16 cellular contexts compared by ENCODE assay signal in genomic region chr14:75984674-75985073, GRCh38. TPM values are rescaled to one million over a fixed set of nuclear protein-coding genes. Genes with fewer than 3 reads are reported as not detected.
DNase-seq lines count a peak whose midpoint lies in the region; ATAC-seq, FAIRE-seq and TF ChIP-seq lines count a peak whose summit lies in the region.
"Had no signal": no experiment of that assay in that cellular context is flagged by ENCODE, and none has a peak within 500 bp of the region (broad histone marks: within the 10 kb centered on the region; RNA-seq: fewer than 3 reads in every experiment).

No MANE protein-coding gene starts in this region.

- no peaks in the 10 kb centered on the region for H3K27me3 Mint-ChIP-seq in activated naive CD4-positive, alpha-beta T cell treated with anti-CD3 and anti-CD28 coated beads, Interleukin-2, amount 50 U/mL, for 24 hours
- H3K27me3 Mint-ChIP-seq: central memory CD8-positive, alpha-beta T cell had no signal

- no peaks in the 10 kb centered on the region for H3K27me3 ChIP-seq in PC-3 (ENCODE audit: low read length)
- peaks cover 0 to 11% of the 10 kb centered on the region in 2 experiments; a peak in 1 of 5 replicates for H3K27me3 ChIP-seq in HepG2 (ENCODE audit: control insufficient read depth in 1 of 2, insufficient read depth in 2 of 2, low read length in 2 of 2)
- H3K27me3 ChIP-seq in thoracic aorta (replicated peaks; ENCODE audit: insufficient read depth), result no peaks in the 10 kb centered on the region
- H3K27me3 ChIP-seq: suprapubic skin had no signal

- peak overlapping the region; percentile 33 for H3K27ac Mint-ChIP-seq in activated naive CD4-positive, alpha-beta T cell treated with anti-CD3 and anti-CD28 coated beads, Interleukin-2, amount 50 U/mL, for 24 hours

- H3F3A ChIP-seq in PC-3 (ENCODE audit: low read length, unreplicated experiment), result no peaks in the 10 kb centered on the region

- DNase-seq in activated naive CD4-positive, alpha-beta T cell treated with Interleukin-2 at 50 U/mL for 16 hours, result no peak
- DNase-seq in PC-3, result peak; percentile 23
- DNase-seq in HepG2 (ENCODE audit: low spot score), result peak; percentile 67
- DNase-seq in thoracic aorta (ENCODE audit: low spot score), result no peak
- no peak for DNase-seq in HEK293T (ENCODE audit: extremely low spot score)
- DNase-seq in A172 (ENCODE audit: low spot score), result no peak
- DNase-seq in stimulated activated CD4-positive, alpha-beta T cell treated with anti-CD3 and anti-CD28 coated beads, Interleukin-15, amount 100 ng/mL, for 24 hours, result no peak
- DNase-seq: activated naive CD4-positive, alpha-beta T cell treated with anti-CD3 and anti-CD28 coated beads, Interleukin-2, amount 50 U/mL, for 16 hours; NK-92 treated with Interleukin-12 subunit alpha and Interleukin-12 subunit beta, amount 100 ng/mL, for 24 hours; SHP77 treated with DMSO at 0.1 percent for 48 hours; stimulated activated CD4-positive, alpha-beta T cell treated with anti-CD3 and anti-CD28 coated beads, Interleukin-12 subunit alpha, Interleukin-12 subunit beta, amount 100 ng/mL, for 4 hours had no signal

- POLR2A ChIA-PET in PC-3 (lab: Charles Lee; ENCODE audit: unreplicated experiment) (no interaction called here), HepG2 (lab: Yijun Ruan, JAX) (no interaction called here), HEK293T (lab: Yijun Ruan, JAX) (interaction anchor here (1.3 kb wide), 1 partner anchor 154 kb away, joined by 3 read pairs; no protein-coding TSS in a partner anchor)

- no peak overlapping the region for H3K27ac ChIP-seq in PC-3 (ENCODE audit: low read length)
- no peak overlapping the region for H3K27ac ChIP-seq in HepG2 (ENCODE audit: extremely low read length, insufficient read depth, low read length)
- peak overlapping the region; percentile 92 to 99 for H3K27ac ChIP-seq in thoracic aorta
- H3K27ac ChIP-seq: neutrophil had no signal

- TF ChIP-seq CTCF in PC-3 (conservative IDR thresholded peaks at IDR 0.05; ENCODE audit: low read depth, low read length) (no peak), HepG2 (CRISPR knock-in tag; IDR thresholded peaks at IDR 0.05) (no peak), thoracic aorta (IDR thresholded peaks at IDR 0.05) (no peak)

- H3K9me3 Mint-ChIP-seq in activated naive CD4-positive, alpha-beta T cell treated with anti-CD3 and anti-CD28 coated beads, Interleukin-2, amount 50 U/mL, for 24 hours, result no peaks in the 10 kb centered on the region
- H3K9me3 Mint-ChIP-seq: central memory CD8-positive, alpha-beta T cell had no signal

- no peaks in the 10 kb centered on the region for H3K36me3 Mint-ChIP-seq in activated naive CD4-positive, alpha-beta T cell treated with anti-CD3 and anti-CD28 coated beads, Interleukin-2, amount 50 U/mL, for 24 hours

- 0 out of 2 replicates have a peak overlapping the region, but pooled peaks have one; percentile 96 for H3K4me2 ChIP-seq in PC-3 (ENCODE audit: low read length)
- H3K4me2 ChIP-seq in HepG2 (ENCODE audit: low read depth, low read length), result no peak overlapping the region; the same call in 1 of the 2 replicates

- H3K36me3 ChIP-seq in PC-3 (ENCODE audit: low read depth, low read length), result no peaks in the 10 kb centered on the region
- no peaks in the 10 kb centered on the region for H3K36me3 ChIP-seq in HepG2 (replicated peaks in 1 of 2; ENCODE audit: control insufficient read depth in 1 of 2, insufficient read depth in 2 of 2, low read length in 2 of 2)
- H3K36me3 ChIP-seq in thoracic aorta, result no peaks in the 10 kb centered on the region
- H3K36me3 ChIP-seq: neutrophil had no signal

- no peaks in the 10 kb centered on the region for H4K20me1 ChIP-seq in PC-3 (ENCODE audit: low read length)
- no peaks in the 10 kb centered on the region for H4K20me1 ChIP-seq in HepG2 (ENCODE audit: insufficient read depth, low read length)

- BruUV-seq in PC-3 (replicated peaks; lab: Mats Ljungman, UMichigan), result no TSS peak
- BruUV-seq in HepG2 (replicated peaks; lab: Mats Ljungman, UMichigan), result no TSS peak

- ATAC-seq in PC-3 (no peak), HepG2 (peak; percentile 6; the same call in 2 of the 3 replicates), thoracic aorta (ENCODE audit: insufficient number of reproducible peaks, low FRiP score, low read depth) (no peak)

- peak; percentile 12 for FAIRE-seq in HepG2 (lab: Jason Lieb, UNC)
- FAIRE-seq: TTC549 had no signal

- H3K4me3 Mint-ChIP-seq in activated naive CD4-positive, alpha-beta T cell treated with anti-CD3 and anti-CD28 coated beads, Interleukin-2, amount 50 U/mL, for 24 hours, result peak overlapping the region; percentile 55

- no peak overlapping the region for H3K4me3 ChIP-seq in PC-3 (ENCODE audit: low read length)
- no peak overlapping the region for H3K4me3 ChIP-seq in HepG2 (replicated peaks in 1 of 3; ENCODE audit: insufficient read depth in 1 of 3, low read depth in 2 of 3, low read length in 3 of 3)
- no peak overlapping the region for H3K4me3 ChIP-seq in thoracic aorta

- peaks cover 45% of the 10 kb centered on the region for H3K4me1 ChIP-seq in PC-3 (ENCODE audit: insufficient read depth, low read length)
- H3K4me1 ChIP-seq in HepG2 (ENCODE audit: insufficient read depth, low read length), result peaks cover 74% of the 10 kb centered on the region
- peaks cover 16 to 65% of the 10 kb centered on the region in 2 donors for H3K4me1 ChIP-seq in thoracic aorta (ENCODE audit: control insufficient read depth in 1 of 2, low read depth in 2 of 2)

- no peak for TF ChIP-seq EP300 in HepG2 (IDR thresholded peaks at IDR 0.05; ENCODE audit: low read depth in 2 of 2, low read length in 2 of 2)
- TF ChIP-seq EP300 in HepG2 (CRISPR knock-in tag; IDR thresholded peaks at IDR 0.05; ENCODE audit: borderline replicate concordance), result no peak

- peaks cover 38% of the 10 kb centered on the region for H3K4me1 Mint-ChIP-seq in activated naive CD4-positive, alpha-beta T cell treated with anti-CD3 and anti-CD28 coated beads, Interleukin-2, amount 50 U/mL, for 24 hours

- H3K79me2 ChIP-seq in PC-3 (ENCODE audit: low read length) (peaks cover 18% of the 10 kb centered on the region; the same call in 1 of the 2 replicates), HepG2 (ENCODE audit: insufficient read depth, low read length) (no peaks in the 10 kb centered on the region)

- 0% methylated on average over 2 of the region's 2 CpGs for WGBS in HepG2 (ENCODE audit: low lambda C conversion rate)

- no peaks in the 10 kb centered on the region for H3K9me3 ChIP-seq in PC-3 (ENCODE audit: low read length)
- H3K9me3 ChIP-seq in HepG2 (ENCODE audit: low read length), result no peaks in the 10 kb centered on the region
- H3K9me3 ChIP-seq in thoracic aorta, result no peaks in the 10 kb centered on the region
- H3K9me3 ChIP-seq: neutrophil, suprapubic skin had no signal

- CTCF ChIA-PET in PC-3 (lab: Charles Lee) (interaction anchor here (1.3 kb wide), 1 partner anchor 190 kb away, joined by 5 read pairs; no protein-coding TSS in a partner anchor), HepG2 (lab: Yijun Ruan, JAX; ENCODE audit: low intra/inter-chr PET ratio, low total read pairs) (no interaction called here), HEK293T (lab: Yijun Ruan, JAX) (interaction anchor here (1.0 to 1.1 kb wide), 2 partner anchors 78 to 117 kb away, joined by 3 to 4 read pairs; no protein-coding TSS in a partner anchor)

- in situ Hi-C loops in HepG2 (cut with HindIII; ENCODE audit: extremely low pct_ligation_motif_present, low pct_unique_long_range_greater_than_20kb), result loop anchor here (5.0 kb wide), 2 partner anchors 77 to 272 kb away; no protein-coding TSS in a partner anchor

- no peak overlapping the region for H3K9ac ChIP-seq in PC-3 (ENCODE audit: low read length)
- H3K9ac ChIP-seq in HepG2 (ENCODE audit: insufficient read depth, low read depth, low read length), result no peak overlapping the region

- intact Hi-C loops in PC-3 (cut with micrococcal nuclease), result loop anchor here (5.0 kb wide), 1 partner anchor 403 kb away; no protein-coding TSS in a partner anchor
- intact Hi-C loops in HepG2 (cut with micrococcal nuclease; ENCODE audit: unreplicated experiment), result loop anchor here (5.0 to 10.0 kb wide), 3 partner anchors 160 to 407 kb away; partner anchors contain the start of gene FLVCR2

- no peak for TF ChIP-seq RAD21 in HepG2 (CRISPR knock-in tag; IDR thresholded peaks at IDR 0.05)

- no peak for TF ChIP-seq POLR2A in HepG2 (IDR thresholded peaks at IDR 0.05; ENCODE audit: insufficient read depth in 1 of 2, low read depth in 2 of 2, low read length in 2 of 2)

- H2AFZ ChIP-seq in PC-3 (ENCODE audit: low read length) (0 out of 2 replicates have a peak overlapping the region, but pooled peaks have one; percentile 89), HepG2 (ENCODE audit: low read length) (no peak overlapping the region)

- H3K9me2 ChIP-seq in PC-3 (replicated peaks; ENCODE audit: low read length), result no peaks in the 10 kb centered on the region

RNA-seq across cellular contexts. Expression of gene IFT43, which starts 0.9 kb away (rescaled TPM):
- 23.7 and 41.3 TPM in 2 replicates for total RNA-seq in PC-3 (2014; rRNA removed)
- total RNA-seq in HepG2 (2016; rRNA removed; fragmentation: Illumina TruSeq; extraction: Trizol), result 0.15 TPM in 1 of 2 replicates, not detected in the other
- 1.3 TPM in 1 of 2 replicates, not detected in the other for total RNA-seq in HepG2 (2016; cell fraction: cytosol; rRNA removed; fragmentation: Illumina TruSeq; extraction: Trizol; ENCODE audit: low read depth)
- 0.28 and 0.31 TPM in 2 replicates for total RNA-seq in HepG2 (2016; cell fraction: insoluble cytoplasmic fraction; rRNA removed; fragmentation: Illumina TruSeq; extraction: Trizol)
- not detected in 2 replicates for total RNA-seq in HepG2 (2016; cell fraction: membrane; rRNA removed; fragmentation: Illumina TruSeq; extraction: Trizol)
- 0.81 TPM in 1 of 2 replicates, not detected in the other for total RNA-seq in HepG2 (2016; cell fraction: nucleus; rRNA removed; fragmentation: Illumina TruSeq; extraction: Trizol)
- polyA plus RNA-seq in HepG2 (2011; rRNA removed), result 0.55 and 0.78 TPM in 2 replicates
- polyA plus RNA-seq in HepG2 (2011; cell fraction: cytosol; rRNA removed), result 0.10 and 0.36 TPM in 2 replicates
- polyA plus RNA-seq in HepG2 (2011; cell fraction: nucleus; rRNA removed), result 1.7 and 1.8 TPM in 2 replicates
- polyA plus RNA-seq in HepG2 (2012), result 0.38 and 1.8 TPM in 2 replicates
- polyA plus RNA-seq in HepG2 (2016; cell fraction: cytosol; fragmentation: Illumina TruSeq; extraction: Trizol; ENCODE audit: low read depth), result 0.18 TPM in 1 of 2 replicates, not detected in the other
- polyA plus RNA-seq in HepG2 (2016; cell fraction: insoluble cytoplasmic fraction; fragmentation: Illumina TruSeq; extraction: Trizol; ENCODE audit: low read depth), result not detected in 2 replicates
- polyA plus RNA-seq in HepG2 (2016; cell fraction: membrane; fragmentation: Illumina TruSeq; extraction: Trizol; ENCODE audit: low read depth), result 0.26 TPM in 1 of 2 replicates, not detected in the other
- polyA plus RNA-seq in HepG2 (2016; cell fraction: nucleus; fragmentation: Illumina TruSeq; extraction: Trizol; ENCODE audit: insufficient read depth, low read depth), result 0.85 and 1.1 TPM in 2 replicates
- 0.32 and 11.4 TPM in 2 replicates for polyA minus RNA-seq in HepG2 (2011; rRNA and poly(A)+ RNA removed; ENCODE audit: low replicate concordance)
- polyA minus RNA-seq in HepG2 (2011; cell fraction: cytosol; rRNA and poly(A)+ RNA removed), result 1.6 TPM in 1 of 2 replicates, not detected in the other
- polyA minus RNA-seq in HepG2 (2011; cell fraction: nucleus; rRNA and poly(A)+ RNA removed), result 1.1 and 1.5 TPM in 2 replicates
- total RNA-seq in thoracic aorta, result 10 to 100 TPM; 27.5 to 80.8 TPM
- total RNA-seq in A172 (2014; rRNA removed; shearing (Covaris generic)), result 35.1 and 56.1 TPM in 2 replicates

RNA-seq across cellular contexts. Expression of gene TGFB3, which starts 2.9 kb away (rescaled TPM):
- total RNA-seq in PC-3 (2014; rRNA removed), result 10.2 and 15.5 TPM in 2 replicates
- 1.4 and 2.5 TPM in 2 replicates for total RNA-seq in HepG2 (2016; rRNA removed; fragmentation: Illumina TruSeq; extraction: Trizol)
- 0.10 and 0.18 TPM in 2 replicates for total RNA-seq in HepG2 (2016; cell fraction: cytosol; rRNA removed; fragmentation: Illumina TruSeq; extraction: Trizol; ENCODE audit: low read depth)
- total RNA-seq in HepG2 (2016; cell fraction: insoluble cytoplasmic fraction; rRNA removed; fragmentation: Illumina TruSeq; extraction: Trizol), result 0.58 and 0.78 TPM in 2 replicates
- 0.40 and 0.79 TPM in 2 replicates for total RNA-seq in HepG2 (2016; cell fraction: membrane; rRNA removed; fragmentation: Illumina TruSeq; extraction: Trizol)
- total RNA-seq in HepG2 (2016; cell fraction: nucleus; rRNA removed; fragmentation: Illumina TruSeq; extraction: Trizol), result 1.5 and 2.1 TPM in 2 replicates
- 2.5 and 3.2 TPM in 2 replicates for polyA plus RNA-seq in HepG2 (2011; rRNA removed)
- polyA plus RNA-seq in HepG2 (2011; cell fraction: cytosol; rRNA removed), result 1.4 and 1.6 TPM in 2 replicates
- polyA plus RNA-seq in HepG2 (2011; cell fraction: nucleus; rRNA removed), result 6.3 and 7.1 TPM in 2 replicates
- 0.68 and 0.72 TPM in 2 replicates for polyA plus RNA-seq in HepG2 (2012)
- polyA plus RNA-seq in HepG2 (2016; cell fraction: cytosol; fragmentation: Illumina TruSeq; extraction: Trizol; ENCODE audit: low read depth), result 0.16 and 0.20 TPM in 2 replicates
- polyA plus RNA-seq in HepG2 (2016; cell fraction: insoluble cytoplasmic fraction; fragmentation: Illumina TruSeq; extraction: Trizol; ENCODE audit: low read depth), result 0.61 and 1.4 TPM in 2 replicates
- 0.31 and 0.41 TPM in 2 replicates for polyA plus RNA-seq in HepG2 (2016; cell fraction: membrane; fragmentation: Illumina TruSeq; extraction: Trizol; ENCODE audit: low read depth)
- polyA plus RNA-seq in HepG2 (2016; cell fraction: nucleus; fragmentation: Illumina TruSeq; extraction: Trizol; ENCODE audit: insufficient read depth, low read depth), result 2.3 and 3.5 TPM in 2 replicates
- polyA minus RNA-seq in HepG2 (2011; rRNA and poly(A)+ RNA removed; ENCODE audit: low replicate concordance), result 2.7 and 14.2 TPM in 2 replicates
- 0.69 and 1.3 TPM in 2 replicates for polyA minus RNA-seq in HepG2 (2011; cell fraction: cytosol; rRNA and poly(A)+ RNA removed)
- 3.0 and 3.6 TPM in 2 replicates for polyA minus RNA-seq in HepG2 (2011; cell fraction: nucleus; rRNA and poly(A)+ RNA removed)
- 10 to 100 TPM; 46.4 to 67.1 TPM for total RNA-seq in thoracic aorta
- total RNA-seq in A172 (2014; rRNA removed; shearing (Covaris generic)), result 2.1 and 2.3 TPM in 2 replicates

Comparison
In these comparisons a context has a peak if more than half of its experiments do, and no peak if none do; other contexts are left out.
1. DNase-seq: peak in PC-3 (single experiment) and HepG2 (single experiment); none in activated naive CD4-positive, alpha-beta T cell treated with Interleukin-2 at 50 U/mL for 16 hours (single experiment), thoracic aorta (single experiment), HEK293T (single experiment), A172 (single experiment) and stimulated activated CD4-positive, alpha-beta T cell treated with anti-CD3 and anti-CD28 coated beads, Interleukin-15, amount 100 ng/mL, for 24 hours (single experiment).
2. H3K27ac ChIP-seq: peak in thoracic aorta (2 of 2); none in PC-3 (single experiment) and HepG2 (single experiment).
3. RNA of gene IFT43, which starts 0.9 kb away (total RNA-seq): 27.5 to 80.8 TPM in thoracic aorta, 35.1 to 56.1 TPM in A172 and 23.7 to 41.3 TPM in PC-3; 0.15 to 1.3 TPM in HepG2; every median in the first group is over 10 times any median in the second.